ENCODE assay signal across 1 cellular context in the genomic region with DNA sequence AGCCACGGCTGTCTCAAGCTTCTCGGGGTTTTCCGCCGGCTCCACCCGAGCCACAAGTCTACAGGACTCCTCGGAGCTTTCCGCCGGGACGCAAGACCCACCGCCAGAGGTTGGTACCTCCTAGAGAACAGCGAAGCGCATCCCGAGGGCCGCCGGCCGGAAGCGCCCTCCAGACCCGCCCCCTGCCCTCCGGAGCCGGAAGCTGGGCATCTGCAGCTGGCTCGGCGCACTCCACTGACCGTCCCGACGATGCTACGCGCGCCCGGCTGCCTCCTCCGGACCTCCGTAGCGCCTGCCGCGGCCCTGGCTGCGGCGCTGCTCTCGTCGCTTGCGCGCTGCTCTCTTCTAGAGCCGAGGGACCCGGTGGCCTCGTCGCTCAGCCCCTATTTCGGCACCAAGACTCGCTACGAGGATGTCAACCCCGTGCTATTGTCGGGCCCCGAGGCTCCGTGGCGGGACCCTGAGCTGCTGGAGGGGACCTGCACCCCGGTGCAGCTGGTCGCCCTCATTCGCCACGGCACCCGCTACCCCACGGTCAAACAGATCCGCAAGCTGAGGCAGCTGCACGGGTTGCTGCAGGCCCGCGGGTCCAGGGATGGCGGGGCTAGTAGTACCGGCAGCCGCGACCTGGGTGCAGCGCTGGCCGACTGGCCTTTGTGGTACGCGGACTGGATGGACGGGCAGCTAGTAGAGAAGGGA.
TF ChIP-seq lines count a peak whose summit lies in the region.

A gene with protein sequence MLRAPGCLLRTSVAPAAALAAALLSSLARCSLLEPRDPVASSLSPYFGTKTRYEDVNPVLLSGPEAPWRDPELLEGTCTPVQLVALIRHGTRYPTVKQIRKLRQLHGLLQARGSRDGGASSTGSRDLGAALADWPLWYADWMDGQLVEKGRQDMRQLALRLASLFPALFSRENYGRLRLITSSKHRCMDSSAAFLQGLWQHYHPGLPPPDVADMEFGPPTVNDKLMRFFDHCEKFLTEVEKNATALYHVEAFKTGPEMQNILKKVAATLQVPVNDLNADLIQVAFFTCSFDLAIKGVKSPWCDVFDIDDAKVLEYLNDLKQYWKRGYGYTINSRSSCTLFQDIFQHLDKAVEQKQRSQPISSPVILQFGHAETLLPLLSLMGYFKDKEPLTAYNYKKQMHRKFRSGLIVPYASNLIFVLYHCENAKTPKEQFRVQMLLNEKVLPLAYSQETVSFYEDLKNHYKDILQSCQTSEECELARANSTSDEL (plus strand): TSS at position 227 of the 699 bp plus-strand sequence. CDS start 23 bp downstream, at position 250.

TF ChIP-seq in WTC11, 78 proteins besides CTCF, POLR2A, EP300 and RAD21 (continued from another document):
- TF ChIP-seq TCF7 (CRISPR knock-in tag; IDR thresholded peaks at IDR 0.05; ENCODE audit: low read depth) (peak; percentile 77; the same call in 1 of the 2 replicates), SOX15 (CRISPR knock-in tag; IDR thresholded peaks at IDR 0.05) (no peak), CREM (CRISPR knock-in tag; IDR thresholded peaks at IDR 0.05) (peak; percentile 28; the same call in 1 of the 2 replicates), MYBL2 (CRISPR knock-in tag; IDR thresholded peaks at IDR 0.05) (peak; percentile 86)
